Comparison of ENCODE assay signal across 26 cellular contexts in the genomic region with DNA sequence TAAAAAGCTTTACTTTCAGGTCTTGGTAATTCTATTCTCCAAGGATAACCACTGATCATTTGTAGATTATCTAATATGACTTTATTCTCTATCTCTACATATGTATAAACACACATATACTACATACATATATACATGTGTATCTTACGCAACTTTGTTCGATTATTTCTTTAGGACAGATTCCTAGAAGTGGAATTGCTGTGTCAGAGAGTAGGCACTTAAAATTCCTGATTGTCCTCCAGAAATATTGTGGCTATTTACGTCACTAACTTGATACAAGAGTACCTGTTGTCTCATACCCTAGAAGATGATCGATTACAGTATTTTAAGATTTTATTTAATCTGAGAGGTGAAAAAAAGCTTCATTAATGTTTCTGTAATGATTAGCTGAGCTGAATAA.
"Had no signal": no experiment of that assay in that cellular context is flagged by ENCODE, and none has a peak within 500 bp of the region (broad histone marks: within the 10 kb centered on the region; RNA-seq: fewer than 3 reads in every experiment).

No MANE protein-coding gene starts in this region.

- H3K4me1 ChIP-seq: lower lobe of right lung, parathyroid adenoma, psoas muscle, stomach, testis, thyroid gland, transverse colon, upper lobe of left lung had no signal

- H3K9me3 Mint-ChIP-seq: immature natural killer cell; naive thymus-derived CD8-positive, alpha-beta T cell; neural crest cell had no signal

- H3K4me3 Mint-ChIP-seq: immature natural killer cell; naive thymus-derived CD8-positive, alpha-beta T cell; nephron; neural crest cell; stimulated activated naive B cell treated with anti-CD40 and anti-IgM and Interleukin-4, amounts not matched to agents 10 μg/mL and 1 μg/mL and 100 μg/mL, for 72 hours had no signal

- H3K4me3 ChIP-seq: lower lobe of right lung, psoas muscle, skin epidermis, stomach, testis, thyroid gland, transverse colon, upper lobe of left lung had no signal

- H3K27ac Mint-ChIP-seq: immature natural killer cell; naive thymus-derived CD8-positive, alpha-beta T cell; stimulated activated naive B cell treated with anti-CD40 and anti-IgM and Interleukin-4, amounts not matched to agents 10 μg/mL and 1 μg/mL and 100 μg/mL, for 72 hours had no signal

- H3K9ac ChIP-seq: parathyroid adenoma had no signal

- H2AFZ ChIP-seq: parathyroid adenoma had no signal

- H3K36me3 ChIP-seq: lower lobe of right lung, stomach, thyroid gland, transverse colon had no signal

- FAIRE-seq: islet of Langerhans, kidney had no signal

- ATAC-seq: lower lobe of right lung; naive thymus-derived CD8-positive, alpha-beta T cell; psoas muscle; sciatic nerve; stimulated activated naive B cell treated with anti-CD40 and anti-IgM and Interleukin-4, amounts not matched to agents 10 μg/mL and 1 μg/mL and 100 μg/mL, for 72 hours; stimulated activated naive CD8-positive, alpha-beta T cell treated with anti-CD3 and anti-CD28 coated beads, Interleukin-15, Interleukin-2, amounts not matched to agents 100 U/mL and 50 U/mL, for 24 hours had no signal

- DNase-seq: hypothalamus; immature natural killer cell; kidney; lower lobe of right lung; mammary epithelial cell; mesenchymal stem cell; naive thymus-derived CD8-positive, alpha-beta T cell; nucleus accumbens; psoas muscle; stimulated activated CD4-positive, alpha-beta T cell treated with anti-CD3 and anti-CD28 coated beads, Interleukin-12 subunit alpha, Interleukin-12 subunit beta, amount 100 ng/mL, for 4 hours; stimulated activated CD4-positive, alpha-beta T cell treated with anti-CD3 and anti-CD28 coated beads, Interleukin-15, amount 100 ng/mL, for 24 hours; stimulated activated CD4-positive, alpha-beta T cell treated with anti-CD3 and anti-CD28 coated beads, Interleukin-2, amount 100 ng/mL, for 24 hours; stimulated activated CD4-positive, alpha-beta T cell treated with anti-CD3 and anti-CD28 coated beads, Interleukin-4, amount 100 ng/mL, for 1 hour; stimulated activated naive B cell treated with anti-CD40 and anti-IgM and Interleukin-4, amounts not matched to agents 10 μg/mL and 1 μg/mL and 100 μg/mL, for 72 hours; stimulated activated naive CD8-positive, alpha-beta T cell treated with anti-CD3 and anti-CD28 coated beads, Interleukin-15, Interleukin-2, amounts not matched to agents 100 U/mL and 50 U/mL, for 24 hours; stomach; testis; thyroid gland; transverse colon; upper lobe of left lung had no signal

- H3K27ac ChIP-seq: lower lobe of right lung, parathyroid adenoma, psoas muscle, skin epidermis, stomach, testis, thyroid gland, transverse colon, upper lobe of left lung had no signal

- H3K27me3 ChIP-seq: stomach, testis, thyroid gland, transverse colon, upper lobe of left lung had no signal

- H3K27me3 Mint-ChIP-seq: naive thymus-derived CD8-positive, alpha-beta T cell; stimulated activated naive B cell treated with anti-CD40 and anti-IgM and Interleukin-4, amounts not matched to agents 10 μg/mL and 1 μg/mL and 100 μg/mL, for 72 hours had no signal

- H3K4me1 Mint-ChIP-seq: immature natural killer cell; naive thymus-derived CD8-positive, alpha-beta T cell; neural crest cell had no signal

- H3K9me3 ChIP-seq: lower lobe of right lung, psoas muscle, testis, thyroid gland, transverse colon had no signal
